ENCODE assay signal across 19 cellular contexts in the genomic region with DNA sequence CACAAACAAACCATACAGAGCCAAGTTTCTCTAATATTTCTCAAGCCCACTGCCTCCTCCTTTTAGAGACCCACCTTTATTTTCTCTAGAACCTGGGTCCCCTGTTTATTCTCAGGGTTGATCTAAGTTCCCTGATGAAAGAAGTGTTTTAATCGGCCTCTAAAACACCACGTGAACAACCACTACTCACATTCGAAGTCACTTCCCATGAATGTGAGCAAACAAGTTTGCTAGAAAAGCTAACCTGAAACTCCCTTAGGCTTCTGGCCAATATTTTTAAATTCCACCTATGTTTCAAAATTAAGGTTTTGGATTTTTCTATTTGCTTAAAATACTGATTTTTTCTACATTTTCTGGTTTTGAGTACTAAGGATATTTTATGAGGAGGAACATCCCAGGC.
"Had no signal": no experiment of that assay in that cellular context is flagged by ENCODE, and none has a peak within 500 bp of the region (broad histone marks: within the 10 kb centered on the region; RNA-seq: fewer than 3 reads in every experiment).

No MANE protein-coding gene starts in this region.

- H3K27ac Mint-ChIP-seq: stimulated activated effector memory CD8-positive, alpha-beta T cell treated with anti-CD3 and anti-CD28 coated beads, Interleukin-12 subunit alpha, Interleukin-12 subunit beta, amount 100 ng/mL, for 72 hours had no signal

- ATAC-seq: esophagus mucosa; heart left ventricle; left lobe of liver; mucosa of descending colon; naive thymus-derived CD8-positive, alpha-beta T cell; right cardiac atrium; stimulated activated effector memory CD8-positive, alpha-beta T cell treated with anti-CD3 and anti-CD28 coated beads, Interleukin-12 subunit alpha, Interleukin-12 subunit beta, amount 100 ng/mL, for 72 hours; stimulated activated naive CD8-positive, alpha-beta T cell treated with anti-CD3 and anti-CD28 coated beads, Interleukin-15, Interleukin-2, amounts not matched to agents 100 U/mL and 50 U/mL, for 24 hours had no signal

- H3K36me3 Mint-ChIP-seq: stimulated activated effector memory CD8-positive, alpha-beta T cell treated with anti-CD3 and anti-CD28 coated beads, Interleukin-12 subunit alpha, Interleukin-12 subunit beta, amount 100 ng/mL, for 72 hours had no signal

- FAIRE-seq: endothelial cell of umbilical vein, frontal cortex had no signal

- H3K4me3 Mint-ChIP-seq: naive thymus-derived CD8-positive, alpha-beta T cell; neural crest cell; stimulated activated effector memory CD8-positive, alpha-beta T cell treated with anti-CD3 and anti-CD28 coated beads, Interleukin-12 subunit alpha, Interleukin-12 subunit beta, amount 100 ng/mL, for 72 hours had no signal

- H3K9me3 ChIP-seq: colonic mucosa, ovary had no signal

- H3K4me1 Mint-ChIP-seq: neural crest cell; stimulated activated effector memory CD8-positive, alpha-beta T cell treated with anti-CD3 and anti-CD28 coated beads, Interleukin-12 subunit alpha, Interleukin-12 subunit beta, amount 100 ng/mL, for 72 hours had no signal

- DNase-seq: colonic mucosa; dermis blood vessel endothelial cell; heart left ventricle; hippocampal formation; kidney glomerular epithelial cell; mammary epithelial cell; mucosa of descending colon; naive thymus-derived CD8-positive, alpha-beta T cell; ovary; right cardiac atrium; stimulated activated CD4-positive, alpha-beta T cell treated with anti-CD3 and anti-CD28 coated beads, Interleukin-4, amount 100 ng/mL, for 1 hour; stimulated activated CD8-positive, alpha-beta memory T cell treated with anti-CD3 and anti-CD28 coated beads, Interleukin-4, amount 100 ng/mL, for 48 hours; stimulated activated naive CD8-positive, alpha-beta T cell treated with anti-CD3 and anti-CD28 coated beads, Interleukin-15, Interleukin-2, amounts not matched to agents 100 U/mL and 50 U/mL, for 24 hours had no signal
